ENCODE assay signal across 8 cellular contexts in the genomic region with DNA sequence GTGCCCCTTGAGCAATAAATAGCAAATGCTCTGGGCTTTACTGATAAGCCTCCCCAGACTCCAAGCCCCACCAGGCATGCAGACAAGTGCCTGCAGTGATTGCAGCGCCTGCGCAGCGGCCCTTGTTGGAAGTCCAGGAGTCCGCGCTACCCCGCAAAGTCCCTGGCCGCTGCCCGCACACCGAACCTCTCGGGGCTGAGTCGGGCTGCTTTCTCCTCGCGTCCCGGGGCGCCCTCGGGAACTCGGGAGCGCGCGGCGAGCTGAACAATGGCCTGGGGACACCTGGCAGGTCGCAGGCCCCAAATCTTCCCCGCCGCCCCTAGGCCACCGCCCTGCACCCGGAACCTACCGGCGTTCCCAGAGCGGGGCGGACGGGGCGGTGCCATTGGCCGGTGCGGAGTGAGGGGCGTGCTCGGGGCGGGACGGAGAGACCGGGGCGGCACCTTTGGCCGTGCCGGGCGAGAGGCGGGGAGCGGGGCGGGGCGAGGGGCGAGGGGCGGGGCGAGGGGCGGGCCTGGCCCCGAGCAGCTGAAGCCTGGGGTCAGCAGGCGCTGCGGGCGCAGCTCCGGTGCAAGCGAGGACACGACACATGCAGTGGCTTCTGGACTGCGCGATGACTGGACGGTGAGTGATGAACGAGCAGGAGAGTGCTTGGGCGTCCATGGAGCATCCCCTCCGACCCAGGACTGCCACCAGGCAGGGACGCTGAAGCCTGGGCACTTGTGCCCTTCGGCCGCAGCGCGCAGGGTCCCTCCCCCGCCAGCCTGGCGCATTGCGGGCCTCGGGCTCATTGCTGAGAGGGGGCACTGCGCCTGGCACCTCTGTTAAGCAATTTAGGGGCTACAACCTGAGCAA. TPM values are rescaled to one million over a fixed set of nuclear protein-coding genes. Genes with fewer than 3 reads are reported as not detected.
DNase-seq lines count a peak whose midpoint lies in the region; ATAC-seq, FAIRE-seq and TF ChIP-seq lines count a peak whose summit lies in the region.

RASSF4 (plus strand) TSS at position 560 of the 855 bp plus-strand sequence. CDS start 10,401 bp downstream, outside the sequence.

- TF ChIP-seq CTCF in GM12875 (IDR thresholded peaks at IDR 0.05; ENCODE audit: borderline replicate concordance, insufficient read depth, low read depth, low read length) = no peak

- peak; percentile 79 for FAIRE-seq in urothelium cell line (lab: Jason Lieb, UNC)

- ATAC-seq in HG02588 (IDR thresholded peaks at IDR 0.05; ENCODE audit: unreplicated experiment) (peak; percentile 98), left ventricle myocardium superior (peak; percentile 86)

- intact Hi-C loops in left ventricle myocardium superior (cut with micrococcal nuclease) = no loop called here

- peak within 1 kb of the TSS; percentile 75 for H3K4me3 ChIP-seq in GM12875 (ENCODE audit: low read depth, low read length)

- peak; percentile 56 for DNase-seq in NCI-H1092 (lab: John Stamatoyannopoulos, UW)
- peak; percentile 82 to 89 (median 85) for DNase-seq in T-helper 1 cell
- DNase-seq in amniotic stem cell (lab: John Stamatoyannopoulos, UW) = peak; percentile 63
- DNase-seq in left ventricle myocardium superior = peak; percentile 98
- DNase-seq in pulmonary artery endothelial cell (ENCODE audit: low read depth, low spot score) = no peak
- DNase-seq in urothelium cell line (ENCODE audit: low spot score) = peak; percentile 99

RNA-seq across cellular contexts. Expression of gene RASSF4, which starts in this region (rescaled TPM):
- total RNA-seq in left ventricle myocardium superior (93.5 TPM), pulmonary artery endothelial cell (8.8 and 12.3 TPM in 2 replicates)
